Comparison of ENCODE assay signal across 17 cellular contexts in genomic region chr6:90227165-90227564, GRCh38.
A peak's percentile ranks its signal among the peaks of the same experiment; 100 is the strongest.
DNase-seq lines count a peak whose midpoint lies in the region; ATAC-seq and TF ChIP-seq lines count a peak whose summit lies in the region.
"Had no signal": no experiment of that assay in that cellular context is flagged by ENCODE, and none has a peak within 500 bp of the region (broad histone marks: within the 10 kb centered on the region; RNA-seq: fewer than 3 reads in every experiment).

No MANE protein-coding gene starts in this region.

- H3K4me1 Mint-ChIP-seq in endodermal cell, result peaks cover 12% of the 10 kb centered on the region
- peaks cover 50 to 93% (median 88%) of the 10 kb centered on the region in 4 donors for H3K4me1 Mint-ChIP-seq in naive thymus-derived CD8-positive, alpha-beta T cell

- H3K27me3 ChIP-seq in right atrium auricular region (no peaks in the 10 kb centered on the region), endodermal cell (ENCODE audit: control insufficient read depth, insufficient read depth, low read length, poor library complexity, severe bottlenecking) (no peaks in the 10 kb centered on the region)
- H3K27me3 ChIP-seq: cardiac muscle cell, MG63 had no signal

- TF ChIP-seq CTCF in right atrium auricular region (IDR thresholded peaks at IDR 0.05) (no peak), endodermal cell (conservative IDR thresholded peaks at IDR 0.05) (no peak)

- H3K9me3 ChIP-seq in right atrium auricular region (no peaks in the 10 kb centered on the region), endodermal cell (ENCODE audit: control insufficient read depth, low read length) (peaks cover 21% of the 10 kb centered on the region)
- H3K9me3 ChIP-seq: MG63 had no signal

- ATAC-seq in Right ventricle myocardium superior (ENCODE audit: poor library complexity) (peak; percentile 56), HG02970 (IDR thresholded peaks at IDR 0.05; ENCODE audit: low FRiP score, unreplicated experiment) (no peak)
- no peak for ATAC-seq in naive thymus-derived CD8-positive, alpha-beta T cell
- ATAC-seq: effector memory CD8-positive, alpha-beta T cell; natural killer cell treated with Interleukin-12 subunit alpha and Interleukin-12 subunit beta and Interleukin-15 and Interleukin-18, amount 100 ng/mL, for 72 hours had no signal

- H3K4me1 ChIP-seq in right atrium auricular region, result peaks cover 0 to 19% of the 10 kb centered on the region in 2 donors
- H3K4me1 ChIP-seq in endodermal cell (ENCODE audit: control insufficient read depth, insufficient read depth, low read length), result peaks cover 3% of the 10 kb centered on the region

- no peak overlapping the region for H3K9ac ChIP-seq in endodermal cell (ENCODE audit: extremely low read depth, low read length, poor library complexity, severe bottlenecking)

- no peak for DNase-seq in Right ventricle myocardium superior
- no peak for DNase-seq in right atrium auricular region (ENCODE audit: low spot score)
- no peak for DNase-seq in endodermal cell
- no peak for DNase-seq in naive thymus-derived CD8-positive, alpha-beta T cell
- no peak for DNase-seq in NCI-H69 (lab: John Stamatoyannopoulos, UW)
- no peak for DNase-seq in pons (ENCODE audit: low spot score)
- no peak for DNase-seq in NCI-H2171 (lab: John Stamatoyannopoulos, UW)
- DNase-seq: effector memory CD8-positive, alpha-beta T cell; HCEC 1CT; MG63; NCI-H2029; NCI-H524 treated with DMSO at 0.1 percent for 48 hours; PC-9; stimulated activated CD4-positive, alpha-beta T cell treated with anti-CD3 and anti-CD28 coated beads, Interleukin-4, amount 100 ng/mL, for 4 hours had no signal

- H3K4me3 ChIP-seq in right atrium auricular region (no peak overlapping the region), endodermal cell (ENCODE audit: low read length) (no peak overlapping the region)
- H3K4me3 ChIP-seq: cardiac muscle cell, MG63, PC-9 had no signal

- H3K27ac Mint-ChIP-seq in endodermal cell, result no peak overlapping the region
- H3K27ac Mint-ChIP-seq in naive thymus-derived CD8-positive, alpha-beta T cell, result peak overlapping the region; percentile 73 to 99 (median 94)
- H3K27ac Mint-ChIP-seq: effector memory CD8-positive, alpha-beta T cell; natural killer cell treated with Interleukin-12 subunit alpha and Interleukin-12 subunit beta and Interleukin-15 and Interleukin-18, amount 100 ng/mL, for 72 hours had no signal

- H3K36me3 ChIP-seq in right atrium auricular region (no peaks in the 10 kb centered on the region), endodermal cell (ENCODE audit: control insufficient read depth, insufficient read depth, low read length) (peaks cover 6% of the 10 kb centered on the region)
- H3K36me3 ChIP-seq: cardiac muscle cell, MG63 had no signal

- H3K9me3 Mint-ChIP-seq in endodermal cell, result peaks cover 12% of the 10 kb centered on the region
- peaks cover 8 to 16% (median 11%) of the 10 kb centered on the region in 9 donors for H3K9me3 Mint-ChIP-seq in naive thymus-derived CD8-positive, alpha-beta T cell

- POLR2A ChIA-PET in naive thymus-derived CD8-positive, alpha-beta T cell (lab: Charles Lee), result interaction anchor here (0.9 to 1.0 kb wide), 3 partner anchors 38 to 52 kb away, joined by 3 to 7 read pairs (median 4); no protein-coding TSS in a partner anchor

- H3K27me3 Mint-ChIP-seq in endodermal cell (ENCODE audit: insufficient read depth), result no peaks in the 10 kb centered on the region
- H3K27me3 Mint-ChIP-seq in naive thymus-derived CD8-positive, alpha-beta T cell, result no peaks in the 10 kb centered on the region
- H3K27me3 Mint-ChIP-seq: effector memory CD8-positive, alpha-beta T cell had no signal

- H3K27ac ChIP-seq in right atrium auricular region, result peak overlapping the region in 1 of 2 donors; percentile 55
- H3K27ac ChIP-seq in endodermal cell (ENCODE audit: low read depth, low read length), result peak overlapping the region; percentile 86
- H3K27ac ChIP-seq: cardiac muscle cell, PC-9 had no signal

- H3K4me3 Mint-ChIP-seq in endodermal cell, result no peak overlapping the region
- peak overlapping the region in 8 of 10 donors; percentile 15 to 71 (median 36) for H3K4me3 Mint-ChIP-seq in naive thymus-derived CD8-positive, alpha-beta T cell
- H3K4me3 Mint-ChIP-seq: effector memory CD8-positive, alpha-beta T cell; natural killer cell treated with Interleukin-12 subunit alpha and Interleukin-12 subunit beta and Interleukin-15 and Interleukin-18, amount 100 ng/mL, for 72 hours had no signal

- peaks cover 13% of the 10 kb centered on the region for H3K36me3 Mint-ChIP-seq in endodermal cell (ENCODE audit: low read depth)
- peaks cover 12 to 29% (median 27%) of the 10 kb centered on the region in 3 donors for H3K36me3 Mint-ChIP-seq in naive thymus-derived CD8-positive, alpha-beta T cell

- WGBS in endodermal cell (ENCODE audit: insufficient coverage in 1 of 2, insufficient read length in 1 of 2), 2 experiments, result 58 to 83% methylated on average over 3 to 6 of the region's 6 CpGs

- intact Hi-C loops in Right ventricle myocardium superior (cut with DNase I), result no loop called here
